In the genomic region with DNA sequence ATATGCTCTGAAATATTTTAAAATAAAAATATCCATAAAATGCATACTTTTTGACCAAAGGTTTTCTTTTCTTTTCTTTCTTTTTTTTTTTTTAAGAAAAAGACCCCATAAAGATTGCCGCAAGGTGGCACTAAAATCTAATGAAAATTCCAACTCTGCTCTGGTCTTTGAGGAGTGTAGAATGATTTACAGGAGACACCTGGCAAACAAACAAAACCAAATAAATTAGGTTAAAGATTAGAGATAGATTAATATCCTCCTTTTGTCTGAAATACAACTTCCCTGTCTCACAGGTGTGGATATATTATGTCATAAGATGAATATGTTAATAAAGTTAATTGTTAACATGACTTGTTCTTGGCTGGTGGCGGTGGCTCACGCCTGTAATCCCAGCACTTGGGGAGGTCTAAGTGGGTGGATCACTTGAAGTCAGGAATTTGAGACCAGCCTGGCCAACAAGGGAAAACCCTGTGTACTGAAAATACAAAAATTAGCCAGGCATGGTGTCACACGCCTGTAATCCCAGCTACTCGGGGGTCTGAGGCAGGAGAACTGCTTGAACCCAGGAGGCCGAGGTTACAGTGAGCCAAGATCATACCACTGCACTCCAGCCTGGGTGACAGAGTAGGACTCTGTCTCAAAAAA, we compare ENCODE assay signal across 1 cellular context.
TF ChIP-seq lines count a peak whose summit lies in the region.

No MANE protein-coding gene starts in this region.

TF ChIP-seq in HepG2, 621 proteins besides CTCF, POLR2A, EP300 and RAD21 (continued from another document and continues in another):
- TF ChIP-seq ZNF737 (CRISPR knock-in tag; IDR thresholded peaks at IDR 0.05; ENCODE audit: borderline replicate concordance) (no peak), ZNF781 (CRISPR knock-in tag; IDR thresholded peaks at IDR 0.05; ENCODE audit: borderline replicate concordance, not compliant biosample characterization) (peak; percentile 32), ZNF720 (CRISPR knock-in tag; IDR thresholded peaks at IDR 0.05) (no peak), PHF5A (CRISPR knock-in tag; IDR thresholded peaks at IDR 0.05; ENCODE audit: low read depth, unreplicated experiment) (no peak), U2AF1 (optimal IDR thresholded peaks at IDR 0.05; ENCODE audit: low read depth, low read length) (no peak), SNAI1 (CRISPR knock-in tag; IDR thresholded peaks at IDR 0.05; ENCODE audit: borderline replicate concordance) (no peak), MED8 (CRISPR knock-in tag; IDR thresholded peaks at IDR 0.05; ENCODE audit: insufficient replicate concordance) (no peak), TCF12 (IDR thresholded peaks at IDR 0.05) (no peak), TCF12 (CRISPR knock-in tag; IDR thresholded peaks at IDR 0.05) (no peak), MEIS1 (CRISPR knock-in tag; IDR thresholded peaks at IDR 0.05; ENCODE audit: borderline replicate concordance) (no peak), SP5 (CRISPR knock-in tag; IDR thresholded peaks at IDR 0.05; ENCODE audit: borderline replicate concordance, low read depth) (no peak; the same call in 1 of the 2 replicates), ZNF670 (CRISPR knock-in tag; IDR thresholded peaks at IDR 0.05; ENCODE audit: borderline replicate concordance) (no peak), MEF2D (CRISPR knock-in tag; IDR thresholded peaks at IDR 0.05) (peak; percentile 32; the same call in 1 of the 2 replicates), GTF2F1 (IDR thresholded peaks at IDR 0.05; ENCODE audit: low read length) (no peak), CREM (IDR thresholded peaks at IDR 0.05) (no peak), CREM (CRISPR knock-in tag; IDR thresholded peaks at IDR 0.05) (no peak), ZNF605 (CRISPR knock-in tag; IDR thresholded peaks at IDR 0.05) (no peak), ZNF672 (CRISPR knock-in tag; IDR thresholded peaks at IDR 0.05) (no peak), CREB1 (IDR thresholded peaks at IDR 0.05) (0 out of 2 replicates have a peak, but pooled peaks have one; percentile 18), CREB1 (CRISPR knock-in tag; IDR thresholded peaks at IDR 0.05) (peak; percentile 70), JUN (CRISPR knock-in tag; IDR thresholded peaks at IDR 0.05) (no peak), CBFB (CRISPR knock-in tag; IDR thresholded peaks at IDR 0.05) (no peak), KDM2A (CRISPR knock-in tag; IDR thresholded peaks at IDR 0.05; ENCODE audit: borderline replicate concordance, low read depth) (no peak), CAMTA2 (CRISPR knock-in tag; IDR thresholded peaks at IDR 0.05; ENCODE audit: borderline replicate concordance) (no peak), ZNF577 (CRISPR knock-in tag; IDR thresholded peaks at IDR 0.05; ENCODE audit: borderline replicate concordance, low read depth) (no peak), RXRB (CRISPR knock-in tag; IDR thresholded peaks at IDR 0.05; ENCODE audit: borderline replicate concordance) (0 out of 2 replicates have a peak, but pooled peaks have one; percentile 15), ZNF496 (CRISPR knock-in tag; IDR thresholded peaks at IDR 0.05; ENCODE audit: insufficient replicate concordance) (no peak), PITX1 (CRISPR knock-in tag; IDR thresholded peaks at IDR 0.05) (peak; percentile 70), ZSCAN31 (CRISPR knock-in tag; IDR thresholded peaks at IDR 0.05; ENCODE audit: low read depth) (no peak; the same call in 1 of the 2 replicates), PHB2 (IDR thresholded peaks at IDR 0.05; ENCODE audit: partially characterized antibody) (no peak), ZNF12 (CRISPR knock-in tag; IDR thresholded peaks at IDR 0.05) (no peak), ZNF782 (CRISPR knock-in tag; IDR thresholded peaks at IDR 0.05; ENCODE audit: borderline replicate concordance) (no peak), POGZ (CRISPR knock-in tag; IDR thresholded peaks at IDR 0.05) (no peak), KMT2A (CRISPR knock-in tag; IDR thresholded peaks at IDR 0.05) (no peak; the same call in 1 of the 2 replicates), NCOA2 (CRISPR knock-in tag; IDR thresholded peaks at IDR 0.05) (no peak), NPAS2 (CRISPR knock-in tag; IDR thresholded peaks at IDR 0.05; ENCODE audit: borderline replicate concordance) (no peak), ZNF292 (CRISPR knock-in tag; IDR thresholded peaks at IDR 0.05; ENCODE audit: borderline replicate concordance, low read depth) (0 out of 2 replicates have a peak, but pooled peaks have one; percentile 45), HNRNPLL (IDR thresholded peaks at IDR 0.05; ENCODE audit: low read depth, low read length, poor library complexity, severe bottlenecking) (no peak), ZNF337 (CRISPR knock-in tag; IDR thresholded peaks at IDR 0.05; ENCODE audit: borderline replicate concordance, low read depth) (no peak), ZBTB3 (CRISPR knock-in tag; IDR thresholded peaks at IDR 0.05; ENCODE audit: borderline replicate concordance, low read depth) (no peak), HNF4A (CRISPR knock-in tag; IDR thresholded peaks at IDR 0.05) (no peak)
- TF ChIP-seq, protein P1, sequence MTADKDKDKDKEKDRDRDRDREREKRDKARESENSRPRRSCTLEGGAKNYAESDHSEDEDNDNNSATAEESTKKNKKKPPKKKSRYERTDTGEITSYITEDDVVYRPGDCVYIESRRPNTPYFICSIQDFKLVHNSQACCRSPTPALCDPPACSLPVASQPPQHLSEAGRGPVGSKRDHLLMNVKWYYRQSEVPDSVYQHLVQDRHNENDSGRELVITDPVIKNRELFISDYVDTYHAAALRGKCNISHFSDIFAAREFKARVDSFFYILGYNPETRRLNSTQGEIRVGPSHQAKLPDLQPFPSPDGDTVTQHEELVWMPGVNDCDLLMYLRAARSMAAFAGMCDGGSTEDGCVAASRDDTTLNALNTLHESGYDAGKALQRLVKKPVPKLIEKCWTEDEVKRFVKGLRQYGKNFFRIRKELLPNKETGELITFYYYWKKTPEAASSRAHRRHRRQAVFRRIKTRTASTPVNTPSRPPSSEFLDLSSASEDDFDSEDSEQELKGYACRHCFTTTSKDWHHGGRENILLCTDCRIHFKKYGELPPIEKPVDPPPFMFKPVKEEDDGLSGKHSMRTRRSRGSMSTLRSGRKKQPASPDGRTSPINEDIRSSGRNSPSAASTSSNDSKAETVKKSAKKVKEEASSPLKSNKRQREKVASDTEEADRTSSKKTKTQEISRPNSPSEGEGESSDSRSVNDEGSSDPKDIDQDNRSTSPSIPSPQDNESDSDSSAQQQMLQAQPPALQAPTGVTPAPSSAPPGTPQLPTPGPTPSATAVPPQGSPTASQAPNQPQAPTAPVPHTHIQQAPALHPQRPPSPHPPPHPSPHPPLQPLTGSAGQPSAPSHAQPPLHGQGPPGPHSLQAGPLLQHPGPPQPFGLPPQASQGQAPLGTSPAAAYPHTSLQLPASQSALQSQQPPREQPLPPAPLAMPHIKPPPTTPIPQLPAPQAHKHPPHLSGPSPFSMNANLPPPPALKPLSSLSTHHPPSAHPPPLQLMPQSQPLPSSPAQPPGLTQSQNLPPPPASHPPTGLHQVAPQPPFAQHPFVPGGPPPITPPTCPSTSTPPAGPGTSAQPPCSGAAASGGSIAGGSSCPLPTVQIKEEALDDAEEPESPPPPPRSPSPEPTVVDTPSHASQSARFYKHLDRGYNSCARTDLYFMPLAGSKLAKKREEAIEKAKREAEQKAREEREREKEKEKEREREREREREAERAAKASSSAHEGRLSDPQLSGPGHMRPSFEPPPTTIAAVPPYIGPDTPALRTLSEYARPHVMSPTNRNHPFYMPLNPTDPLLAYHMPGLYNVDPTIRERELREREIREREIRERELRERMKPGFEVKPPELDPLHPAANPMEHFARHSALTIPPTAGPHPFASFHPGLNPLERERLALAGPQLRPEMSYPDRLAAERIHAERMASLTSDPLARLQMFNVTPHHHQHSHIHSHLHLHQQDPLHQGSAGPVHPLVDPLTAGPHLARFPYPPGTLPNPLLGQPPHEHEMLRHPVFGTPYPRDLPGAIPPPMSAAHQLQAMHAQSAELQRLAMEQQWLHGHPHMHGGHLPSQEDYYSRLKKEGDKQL (CRISPR knock-in tag; IDR thresholded peaks at IDR 0.05; ENCODE audit: low read depth) = no peak
- TF ChIP-seq, protein P2, sequence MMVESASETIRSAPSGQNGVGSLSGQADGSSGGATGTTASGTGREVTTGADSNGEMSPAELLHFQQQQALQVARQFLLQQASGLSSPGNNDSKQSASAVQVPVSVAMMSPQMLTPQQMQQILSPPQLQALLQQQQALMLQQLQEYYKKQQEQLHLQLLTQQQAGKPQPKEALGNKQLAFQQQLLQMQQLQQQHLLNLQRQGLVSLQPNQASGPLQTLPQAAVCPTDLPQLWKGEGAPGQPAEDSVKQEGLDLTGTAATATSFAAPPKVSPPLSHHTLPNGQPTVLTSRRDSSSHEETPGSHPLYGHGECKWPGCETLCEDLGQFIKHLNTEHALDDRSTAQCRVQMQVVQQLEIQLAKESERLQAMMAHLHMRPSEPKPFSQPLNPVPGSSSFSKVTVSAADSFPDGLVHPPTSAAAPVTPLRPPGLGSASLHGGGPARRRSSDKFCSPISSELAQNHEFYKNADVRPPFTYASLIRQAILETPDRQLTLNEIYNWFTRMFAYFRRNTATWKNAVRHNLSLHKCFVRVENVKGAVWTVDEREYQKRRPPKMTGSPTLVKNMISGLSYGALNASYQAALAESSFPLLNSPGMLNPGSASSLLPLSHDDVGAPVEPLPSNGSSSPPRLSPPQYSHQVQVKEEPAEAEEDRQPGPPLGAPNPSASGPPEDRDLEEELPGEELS (CRISPR knock-in tag; IDR thresholded peaks at IDR 0.05) = peak; percentile 19; the same call in 1 of the 2 replicates
- TF ChIP-seq, protein P3, sequence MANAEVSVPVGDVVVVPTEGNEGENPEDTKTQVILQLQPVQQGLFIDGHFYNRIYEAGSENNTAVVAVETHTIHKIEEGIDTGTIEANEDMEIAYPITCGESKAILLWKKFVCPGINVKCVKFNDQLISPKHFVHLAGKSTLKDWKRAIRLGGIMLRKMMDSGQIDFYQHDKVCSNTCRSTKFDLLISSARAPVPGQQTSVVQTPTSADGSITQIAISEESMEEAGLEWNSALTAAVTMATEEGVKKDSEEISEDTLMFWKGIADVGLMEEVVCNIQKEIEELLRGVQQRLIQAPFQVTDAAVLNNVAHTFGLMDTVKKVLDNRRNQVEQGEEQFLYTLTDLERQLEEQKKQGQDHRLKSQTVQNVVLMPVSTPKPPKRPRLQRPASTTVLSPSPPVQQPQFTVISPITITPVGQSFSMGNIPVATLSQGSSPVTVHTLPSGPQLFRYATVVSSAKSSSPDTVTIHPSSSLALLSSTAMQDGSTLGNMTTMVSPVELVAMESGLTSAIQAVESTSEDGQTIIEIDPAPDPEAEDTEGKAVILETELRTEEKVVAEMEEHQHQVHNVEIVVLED (CRISPR knock-in tag; IDR thresholded peaks at IDR 0.05; ENCODE audit: borderline replicate concordance) = no peak
- TF ChIP-seq, protein P4, sequence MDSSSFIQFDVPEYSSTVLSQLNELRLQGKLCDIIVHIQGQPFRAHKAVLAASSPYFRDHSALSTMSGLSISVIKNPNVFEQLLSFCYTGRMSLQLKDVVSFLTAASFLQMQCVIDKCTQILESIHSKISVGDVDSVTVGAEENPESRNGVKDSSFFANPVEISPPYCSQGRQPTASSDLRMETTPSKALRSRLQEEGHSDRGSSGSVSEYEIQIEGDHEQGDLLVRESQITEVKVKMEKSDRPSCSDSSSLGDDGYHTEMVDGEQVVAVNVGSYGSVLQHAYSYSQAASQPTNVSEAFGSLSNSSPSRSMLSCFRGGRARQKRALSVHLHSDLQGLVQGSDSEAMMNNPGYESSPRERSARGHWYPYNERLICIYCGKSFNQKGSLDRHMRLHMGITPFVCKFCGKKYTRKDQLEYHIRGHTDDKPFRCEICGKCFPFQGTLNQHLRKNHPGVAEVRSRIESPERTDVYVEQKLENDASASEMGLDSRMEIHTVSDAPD (CRISPR knock-in tag; IDR thresholded peaks at IDR 0.05) = no peak
- TF ChIP-seq, protein P5, sequence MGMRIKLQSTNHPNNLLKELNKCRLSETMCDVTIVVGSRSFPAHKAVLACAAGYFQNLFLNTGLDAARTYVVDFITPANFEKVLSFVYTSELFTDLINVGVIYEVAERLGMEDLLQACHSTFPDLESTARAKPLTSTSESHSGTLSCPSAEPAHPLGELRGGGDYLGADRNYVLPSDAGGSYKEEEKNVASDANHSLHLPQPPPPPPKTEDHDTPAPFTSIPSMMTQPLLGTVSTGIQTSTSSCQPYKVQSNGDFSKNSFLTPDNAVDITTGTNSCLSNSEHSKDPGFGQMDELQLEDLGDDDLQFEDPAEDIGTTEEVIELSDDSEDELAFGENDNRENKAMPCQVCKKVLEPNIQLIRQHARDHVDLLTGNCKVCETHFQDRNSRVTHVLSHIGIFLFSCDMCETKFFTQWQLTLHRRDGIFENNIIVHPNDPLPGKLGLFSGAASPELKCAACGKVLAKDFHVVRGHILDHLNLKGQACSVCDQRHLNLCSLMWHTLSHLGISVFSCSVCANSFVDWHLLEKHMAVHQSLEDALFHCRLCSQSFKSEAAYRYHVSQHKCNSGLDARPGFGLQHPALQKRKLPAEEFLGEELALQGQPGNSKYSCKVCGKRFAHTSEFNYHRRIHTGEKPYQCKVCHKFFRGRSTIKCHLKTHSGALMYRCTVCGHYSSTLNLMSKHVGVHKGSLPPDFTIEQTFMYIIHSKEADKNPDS (CRISPR knock-in tag; IDR thresholded peaks at IDR 0.05) = no peak
- TF ChIP-seq, protein P6, sequence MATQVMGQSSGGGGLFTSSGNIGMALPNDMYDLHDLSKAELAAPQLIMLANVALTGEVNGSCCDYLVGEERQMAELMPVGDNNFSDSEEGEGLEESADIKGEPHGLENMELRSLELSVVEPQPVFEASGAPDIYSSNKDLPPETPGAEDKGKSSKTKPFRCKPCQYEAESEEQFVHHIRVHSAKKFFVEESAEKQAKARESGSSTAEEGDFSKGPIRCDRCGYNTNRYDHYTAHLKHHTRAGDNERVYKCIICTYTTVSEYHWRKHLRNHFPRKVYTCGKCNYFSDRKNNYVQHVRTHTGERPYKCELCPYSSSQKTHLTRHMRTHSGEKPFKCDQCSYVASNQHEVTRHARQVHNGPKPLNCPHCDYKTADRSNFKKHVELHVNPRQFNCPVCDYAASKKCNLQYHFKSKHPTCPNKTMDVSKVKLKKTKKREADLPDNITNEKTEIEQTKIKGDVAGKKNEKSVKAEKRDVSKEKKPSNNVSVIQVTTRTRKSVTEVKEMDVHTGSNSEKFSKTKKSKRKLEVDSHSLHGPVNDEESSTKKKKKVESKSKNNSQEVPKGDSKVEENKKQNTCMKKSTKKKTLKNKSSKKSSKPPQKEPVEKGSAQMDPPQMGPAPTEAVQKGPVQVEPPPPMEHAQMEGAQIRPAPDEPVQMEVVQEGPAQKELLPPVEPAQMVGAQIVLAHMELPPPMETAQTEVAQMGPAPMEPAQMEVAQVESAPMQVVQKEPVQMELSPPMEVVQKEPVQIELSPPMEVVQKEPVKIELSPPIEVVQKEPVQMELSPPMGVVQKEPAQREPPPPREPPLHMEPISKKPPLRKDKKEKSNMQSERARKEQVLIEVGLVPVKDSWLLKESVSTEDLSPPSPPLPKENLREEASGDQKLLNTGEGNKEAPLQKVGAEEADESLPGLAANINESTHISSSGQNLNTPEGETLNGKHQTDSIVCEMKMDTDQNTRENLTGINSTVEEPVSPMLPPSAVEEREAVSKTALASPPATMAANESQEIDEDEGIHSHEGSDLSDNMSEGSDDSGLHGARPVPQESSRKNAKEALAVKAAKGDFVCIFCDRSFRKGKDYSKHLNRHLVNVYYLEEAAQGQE (IDR thresholded peaks at IDR 0.05; ENCODE audit: borderline replicate concordance in 1 of 2, low read depth in 1 of 2, low read length in 2 of 2) = no peak
- TF ChIP-seq, protein P7, sequence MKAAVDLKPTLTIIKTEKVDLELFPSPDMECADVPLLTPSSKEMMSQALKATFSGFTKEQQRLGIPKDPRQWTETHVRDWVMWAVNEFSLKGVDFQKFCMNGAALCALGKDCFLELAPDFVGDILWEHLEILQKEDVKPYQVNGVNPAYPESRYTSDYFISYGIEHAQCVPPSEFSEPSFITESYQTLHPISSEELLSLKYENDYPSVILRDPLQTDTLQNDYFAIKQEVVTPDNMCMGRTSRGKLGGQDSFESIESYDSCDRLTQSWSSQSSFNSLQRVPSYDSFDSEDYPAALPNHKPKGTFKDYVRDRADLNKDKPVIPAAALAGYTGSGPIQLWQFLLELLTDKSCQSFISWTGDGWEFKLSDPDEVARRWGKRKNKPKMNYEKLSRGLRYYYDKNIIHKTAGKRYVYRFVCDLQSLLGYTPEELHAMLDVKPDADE (CRISPR knock-in tag; IDR thresholded peaks at IDR 0.05) = no peak
